In genomic region chr9:114791736-114792135, GRCh38 we compare ENCODE assay signal across 29 cellular contexts. TPM values are rescaled to one million over a fixed set of nuclear protein-coding genes. Genes with fewer than 3 reads are reported as not detected.
"Had no signal": no experiment of that assay in that cellular context is flagged by ENCODE, and none has a peak within 500 bp of the region (broad histone marks: within the 10 kb centered on the region; RNA-seq: fewer than 3 reads in every experiment).

No MANE protein-coding gene starts in this region.

- DNase-seq: dermis blood vessel endothelial cell; effector memory CD4-positive, alpha-beta T cell; esophagus squamous epithelium; gastrocnemius medialis; head of caudate nucleus; kidney; mesenchymal stem cell; mucosa of descending colon; naive B cell; right lobe of liver; stimulated activated CD4-positive, alpha-beta T cell treated with anti-CD3 and anti-CD28 coated beads, Interleukin-12 subunit alpha, Interleukin-12 subunit beta, amount 100 ng/mL, for 4 hours; stimulated activated CD4-positive, alpha-beta T cell treated with anti-CD3 and anti-CD28 coated beads, Interleukin-1b, Interleukin-23, amount 100 ng/mL, for 48 hours; stimulated activated CD4-positive, alpha-beta T cell treated with anti-CD3 and anti-CD28 coated beads, Interleukin-4, amount 100 ng/mL, for 1 hour; stimulated activated CD8-positive, alpha-beta memory T cell treated with anti-CD3 and anti-CD28 coated beads, Interleukin-4, amount 100 ng/mL, for 48 hours; stimulated activated naive CD4-positive, alpha-beta T cell; stimulated activated naive CD8-positive, alpha-beta T cell treated with anti-CD3 and anti-CD28 coated beads, Interleukin-15, amount 100 ng/mL, for 72 hours; thyroid gland had no signal

- FAIRE-seq: endothelial cell of umbilical vein, kidney had no signal

- H3K4me1 ChIP-seq: gastrocnemius medialis, parathyroid adenoma, right lobe of liver had no signal

- H3K9me3 ChIP-seq: esophagus squamous epithelium, gastrocnemius medialis, mucosa of descending colon, neutrophil, right lobe of liver, thyroid gland had no signal

- H3K4me2 ChIP-seq: smooth muscle cell had no signal

- H3K9me3 Mint-ChIP-seq: mesothelial cell of epicardium; naive B cell; natural killer cell treated with Interleukin-12 subunit alpha and Interleukin-12 subunit beta and Interleukin-15 and Interleukin-18, amount 100 ng/mL, for 72 hours; neural crest cell; type B pancreatic cell had no signal

- H2AFZ ChIP-seq: parathyroid adenoma had no signal

- H3K27ac ChIP-seq: coronary artery, esophagus squamous epithelium, gastrocnemius medialis, neutrophil, parathyroid adenoma, right lobe of liver, thyroid gland had no signal

- H3K4me1 Mint-ChIP-seq: neural crest cell had no signal

- H3K27me3 Mint-ChIP-seq: progenitor cell of endocrine pancreas; stimulated activated naive CD8-positive, alpha-beta T cell treated with anti-CD3 and anti-CD28 coated beads, Interleukin-15, amount 100 ng/mL, for 72 hours; type B pancreatic cell had no signal

- H3K27me3 ChIP-seq: esophagus squamous epithelium, gastrocnemius medialis, neutrophil, right lobe of liver, thyroid gland had no signal

- H3K9ac ChIP-seq: parathyroid adenoma had no signal

- H3K36me3 ChIP-seq: esophagus squamous epithelium, gastrocnemius medialis, neutrophil, right lobe of liver, thyroid gland had no signal

- H3K27ac Mint-ChIP-seq: mesothelial cell of epicardium; naive B cell; natural killer cell treated with Interleukin-12 subunit alpha and Interleukin-12 subunit beta and Interleukin-15 and Interleukin-18, amount 100 ng/mL, for 72 hours; progenitor cell of endocrine pancreas; stimulated activated naive CD8-positive, alpha-beta T cell treated with anti-CD3 and anti-CD28 coated beads, Interleukin-15, amount 100 ng/mL, for 72 hours; type B pancreatic cell had no signal

- H3K4me3 Mint-ChIP-seq: mesothelial cell of epicardium; naive B cell; natural killer cell treated with Interleukin-12 subunit alpha and Interleukin-12 subunit beta and Interleukin-15 and Interleukin-18, amount 100 ng/mL, for 72 hours; neural crest cell; stimulated activated naive CD8-positive, alpha-beta T cell treated with anti-CD3 and anti-CD28 coated beads, Interleukin-15, amount 100 ng/mL, for 72 hours; type B pancreatic cell had no signal

- H3K79me2 ChIP-seq: parathyroid adenoma had no signal

- H3K36me3 Mint-ChIP-seq: natural killer cell treated with Interleukin-12 subunit alpha and Interleukin-12 subunit beta and Interleukin-15 and Interleukin-18, amount 100 ng/mL, for 72 hours had no signal

- ATAC-seq: gastrocnemius medialis; left lobe of liver; mucosa of descending colon; natural killer cell treated with Interleukin-12 subunit alpha and Interleukin-12 subunit beta and Interleukin-15 and Interleukin-18, amount 100 ng/mL, for 72 hours; right lobe of liver had no signal

- H3K4me3 ChIP-seq: coronary artery, esophagus squamous epithelium, gastrocnemius medialis, lung, mucosa of descending colon, right lobe of liver, smooth muscle cell, thyroid gland had no signal

RNA-seq across cellular contexts. Expression of gene TNFSF15, which starts 14.1 kb away (rescaled TPM):
- total RNA-seq: gastrocnemius medialis, neural crest cell had no signal
